ENCODE assay signal across 8 cellular contexts in genomic region chr14:69877492-69877891, GRCh38. TPM values are rescaled to one million over a fixed set of nuclear protein-coding genes. Genes with fewer than 3 reads are reported as not detected.
DNase-seq lines count a peak whose midpoint lies in the region; ATAC-seq and TF ChIP-seq lines count a peak whose summit lies in the region.

No MANE protein-coding gene starts in this region.

- no peak overlapping the region for H3K4me3 Mint-ChIP-seq in activated naive CD4-positive, alpha-beta T cell treated with anti-CD3 and anti-CD28 coated beads for 36 hours
- H3K4me3 Mint-ChIP-seq in activated T-helper 17 cell treated with anti-CD3 and anti-CD28 coated beads, Interleukin-2, amount 50 U/mL, for 72 hours = no peak overlapping the region

- no peaks in the 10 kb centered on the region for H3K9me3 Mint-ChIP-seq in activated naive CD4-positive, alpha-beta T cell treated with anti-CD3 and anti-CD28 coated beads for 36 hours
- H3K9me3 Mint-ChIP-seq in activated T-helper 17 cell treated with anti-CD3 and anti-CD28 coated beads, Interleukin-2, amount 50 U/mL, for 72 hours = no peaks in the 10 kb centered on the region

- H3K4me3 ChIP-seq in heart left ventricle (no peak overlapping the region), Panc1 (ENCODE audit: low read depth in 2 of 2, low read length in 2 of 2) (no peak overlapping the region), transverse colon (no peak overlapping the region)

- no peaks in the 10 kb centered on the region for H3K4me1 Mint-ChIP-seq in activated naive CD4-positive, alpha-beta T cell treated with anti-CD3 and anti-CD28 coated beads for 36 hours (ENCODE audit: low read depth)
- no peaks in the 10 kb centered on the region for H3K4me1 Mint-ChIP-seq in activated T-helper 17 cell treated with anti-CD3 and anti-CD28 coated beads, Interleukin-2, amount 50 U/mL, for 72 hours

- no peak for ATAC-seq in heart left ventricle
- ATAC-seq in Panc1 = no peak
- no peak for ATAC-seq in foreskin keratinocyte
- ATAC-seq in activated T-helper 17 cell treated with anti-CD3 and anti-CD28 coated beads, Interleukin-2, amount 50 U/mL, for 72 hours (replicated peaks) = no peak

- intact Hi-C loops in heart left ventricle (cut with DNase I) = loop anchor here in 2 of 10 donors (5.0 kb wide), 1 partner anchor 150 kb away; no protein-coding TSS in a partner anchor
- intact Hi-C loops in cardiac septum (cut with DNase I) = no loop called here
- intact Hi-C loops in Panc1 (cut with micrococcal nuclease; ENCODE audit: unreplicated experiment) = no loop called here
- intact Hi-C loops in transverse colon (cut with DNase I; ENCODE audit: low total_unique reads) = no loop called here
- intact Hi-C loops in activated naive CD4-positive, alpha-beta T cell treated with anti-CD3 and anti-CD28 coated beads for 36 hours (cut with micrococcal nuclease) = loop anchor here (5.0 kb wide), 1 partner anchor 150 kb away; no protein-coding TSS in a partner anchor

- no peak overlapping the region for H3K27ac ChIP-seq in heart left ventricle
- no peak overlapping the region for H3K27ac ChIP-seq in Panc1 (ENCODE audit: low read length)
- no peak overlapping the region for H3K27ac ChIP-seq in foreskin keratinocyte
- no peak overlapping the region for H3K27ac ChIP-seq in transverse colon

- TF ChIP-seq CTCF in heart left ventricle (IDR thresholded peaks at IDR 0.05) (peak; percentile 7 to 41 (median 30)), Panc1 (IDR thresholded peaks at IDR 0.05) (peak; percentile 54), foreskin keratinocyte (conservative IDR thresholded peaks at IDR 0.05) (peak; percentile 74), transverse colon (IDR thresholded peaks at IDR 0.05) (peak; percentile 25 to 38 (median 38))

- no peak overlapping the region for H3K27ac Mint-ChIP-seq in activated naive CD4-positive, alpha-beta T cell treated with anti-CD3 and anti-CD28 coated beads for 36 hours
- H3K27ac Mint-ChIP-seq in activated T-helper 17 cell treated with anti-CD3 and anti-CD28 coated beads, Interleukin-2, amount 50 U/mL, for 72 hours = no peak overlapping the region

- no peak for TF ChIP-seq POLR2A in heart left ventricle (IDR thresholded peaks at IDR 0.05)
- TF ChIP-seq POLR2A in transverse colon (IDR thresholded peaks at IDR 0.05) = no peak

- CTCF ChIA-PET in Panc1 (lab: Charles Lee) = no interaction called here
- CTCF ChIA-PET in activated naive CD4-positive, alpha-beta T cell treated with anti-CD3 and anti-CD28 coated beads for 36 hours (lab: Charles Lee) = interaction anchor here (1.0 to 2.7 kb wide), 7 partner anchors 32 to 197 kb away, joined by 3 to 9 read pairs (median 5); no protein-coding TSS in a partner anchor

- BruUV-seq in Panc1 (replicated peaks; lab: Mats Ljungman, UMichigan) = no TSS peak

- H3K36me3 Mint-ChIP-seq in activated naive CD4-positive, alpha-beta T cell treated with anti-CD3 and anti-CD28 coated beads for 36 hours (ENCODE audit: low read depth) = no peaks in the 10 kb centered on the region
- no peaks in the 10 kb centered on the region for H3K36me3 Mint-ChIP-seq in activated T-helper 17 cell treated with anti-CD3 and anti-CD28 coated beads, Interleukin-2, amount 50 U/mL, for 72 hours (ENCODE audit: low read depth)

- DNase-seq in heart left ventricle = no peak
- no peak for DNase-seq in cardiac septum (ENCODE audit: low spot score)
- peak; percentile 4 for DNase-seq in Panc1 (ENCODE audit: low read depth, low spot score)
- DNase-seq in foreskin keratinocyte = no peak
- DNase-seq in transverse colon = no peak
- DNase-seq in activated naive CD4-positive, alpha-beta T cell treated with anti-CD3 and anti-CD28 coated beads for 36 hours = no peak
- no peak for DNase-seq in SKM-1 treated with dmso at 0.1 percent for 144 hours (lab: John Stamatoyannopoulos, UW; ENCODE audit: unreplicated experiment)

- H3K4me1 ChIP-seq in heart left ventricle (peaks cover 0 to 11% (median 0%) of the 10 kb centered on the region in 12 donors), Panc1 (ENCODE audit: control insufficient read depth, insufficient read depth, low read length) (no peaks in the 10 kb centered on the region), foreskin keratinocyte (peaks cover 12% of the 10 kb centered on the region), transverse colon (peaks cover 0 to 5% (median 0%) of the 10 kb centered on the region in 4 donors)

- POLR2A ChIA-PET in Panc1 (lab: Charles Lee) = no interaction called here

- no peaks in the 10 kb centered on the region for H3K36me3 ChIP-seq in heart left ventricle
- H3K36me3 ChIP-seq in Panc1 (ENCODE audit: control insufficient read depth, insufficient read depth, low read length) = no peaks in the 10 kb centered on the region
- no peaks in the 10 kb centered on the region for H3K36me3 ChIP-seq in transverse colon

- H3K9me3 ChIP-seq in heart left ventricle (peaks cover 0 to 10% (median 0%) of the 10 kb centered on the region in 12 donors), Panc1 (ENCODE audit: control insufficient read depth, insufficient read depth, low read depth, low read length) (no peaks in the 10 kb centered on the region), transverse colon (no peaks in the 10 kb centered on the region)

- no peak for TF ChIP-seq EP300 in transverse colon (IDR thresholded peaks at IDR 0.05; ENCODE audit: low read depth)

- peaks cover 38% of the 10 kb centered on the region for H3K27me3 Mint-ChIP-seq in activated naive CD4-positive, alpha-beta T cell treated with anti-CD3 and anti-CD28 coated beads for 36 hours (ENCODE audit: low read depth)
- peaks cover 37% of the 10 kb centered on the region for H3K27me3 Mint-ChIP-seq in activated T-helper 17 cell treated with anti-CD3 and anti-CD28 coated beads, Interleukin-2, amount 50 U/mL, for 72 hours

- H3K27me3 ChIP-seq in heart left ventricle = peaks cover 5 to 52% (median 24%) of the 10 kb centered on the region in 9 donors
- peaks cover 4% of the 10 kb centered on the region for H3K27me3 ChIP-seq in Panc1 (ENCODE audit: control insufficient read depth, insufficient read depth, low read length)
- H3K27me3 ChIP-seq in foreskin keratinocyte = no peaks in the 10 kb centered on the region
- H3K27me3 ChIP-seq in transverse colon = peaks cover 54% of the 10 kb centered on the region

- in situ Hi-C loops in Panc1 (cut with HindIII; ENCODE audit: low pct_unique_long_range_greater_than_20kb, low sequenced_read_pairs) (no loop called here), transverse colon (cut with MboI; ENCODE audit: low pct_ligation_motif_present in 1 of 4, low pct_unique_long_range_greater_than_20kb in 1 of 4, low sequenced_read_pairs in 3 of 4) (no loop called here)

- WGBS in heart left ventricle, 4 donors = 29 to 33% (median 31%) methylated on average over 2 of the region's 2 CpGs
- WGBS in transverse colon (ENCODE audit: low coverage in 1 of 2), 2 donors = 17 to 20% methylated on average over 2 of the region's 2 CpGs

RNA-seq across cellular contexts. Expression of gene SMOC1, which starts 1.7 kb away (rescaled TPM):
- total RNA-seq in heart left ventricle (1 to 10 TPM in 2 of 9 donors, under 1 TPM in 5, not detected in 2; 0.57 to 2.8 (median 0.79) TPM), cardiac septum (0.22 TPM), Panc1 (2021; ENCODE audit: unreplicated experiment) (0.46 TPM), foreskin keratinocyte (23.1 and 49.3 TPM in 2 replicates), transverse colon (1 to 10 TPM in 1 of 4 donors, under 1 TPM in 1, not detected in 2; 0.82 to 1.3 TPM)
- polyA plus RNA-seq in heart left ventricle (1 to 10 TPM in 1 of 2 donors, under 1 TPM in 1; 0.93 to 1.6 TPM), foreskin keratinocyte (27.2 and 54.2 TPM in 2 replicates)
- not detected for polyA plus RNA-seq in Panc1 (2012; ENCODE audit: insufficient read length)
- total RNA-seq in activated naive CD4-positive, alpha-beta T cell treated with anti-CD3 and anti-CD28 coated beads for 36 hours = not detected
- total RNA-seq in activated T-helper 17 cell treated with anti-CD3 and anti-CD28 coated beads, Interleukin-2, amount 50 U/mL, for 72 hours = not detected
